Comparison of ENCODE assay signal across 8 cellular contexts in the genomic region with DNA sequence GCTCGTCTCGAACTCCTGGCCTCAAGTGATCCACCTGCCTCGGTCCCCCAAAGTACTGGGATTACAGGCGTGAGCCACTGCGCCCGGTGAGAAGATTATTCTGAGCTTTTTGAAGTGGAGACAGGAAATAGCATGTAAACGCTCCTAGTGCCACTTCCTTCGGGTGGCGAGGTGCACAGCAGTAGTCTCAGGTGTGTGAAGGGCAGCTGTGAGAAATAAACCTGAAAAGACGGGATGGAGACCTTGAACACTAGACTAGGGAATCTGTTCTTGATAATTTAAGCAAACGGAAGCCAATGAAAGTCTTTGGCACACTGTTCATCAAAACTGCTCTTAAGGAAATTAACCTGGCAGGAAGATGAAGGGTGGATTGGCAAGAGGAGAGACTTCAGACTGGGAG. TPM values are rescaled to one million over a fixed set of nuclear protein-coding genes. Genes with fewer than 3 reads are reported as not detected.
A peak's percentile ranks its signal among the peaks of the same experiment; 100 is the strongest.
DNase-seq lines count a peak whose midpoint lies in the region; ATAC-seq, FAIRE-seq and TF ChIP-seq lines count a peak whose summit lies in the region.

No MANE protein-coding gene starts in this region.

- DNase-seq in AG09309 (ENCODE audit: low read depth) (no peak), adipocyte (ENCODE audit: low read depth) (no peak), memory B cell (ENCODE audit: low spot score in 2 of 2) (no peak), urothelium cell line (ENCODE audit: low spot score) (peak; percentile 12), Karpas-422 (no peak), UCSD-AML1 (lab: John Stamatoyannopoulos, UW; ENCODE audit: unreplicated experiment) (no peak)

- no peak for FAIRE-seq in urothelium cell line (lab: Jason Lieb, UNC)

- peaks cover 1% of the 10 kb centered on the region for H3K36me3 Mint-ChIP-seq in memory B cell

- H3K4me2 ChIP-seq in Karpas-422 (ENCODE audit: low read depth, low read length, poor library complexity, severe bottlenecking) = no peak overlapping the region

- H3K9ac ChIP-seq in adipocyte (ENCODE audit: low read length) (peak overlapping the region; percentile 61), Karpas-422 (ENCODE audit: low read length) (no peak overlapping the region)

- H3K4me3 ChIP-seq in AG09309 (ENCODE audit: control insufficient read depth, low read depth, low read length) (peak overlapping the region; percentile 80), adipocyte (ENCODE audit: low read length) (peak overlapping the region; percentile 82), Karpas-422 (ENCODE audit: low read length) (no peak overlapping the region)

- H3K4me3 Mint-ChIP-seq in memory B cell = peak overlapping the region; percentile 94

- peak overlapping the region; percentile 39 for H3K27ac Mint-ChIP-seq in memory B cell

- H3K9me3 ChIP-seq in adipocyte (ENCODE audit: control insufficient read depth, low read length) (no peaks in the 10 kb centered on the region), Karpas-422 (ENCODE audit: low read length) (0 out of 2 replicates have a peak, but pooled peaks cover 3% of the 10 kb centered on the region)

- H3K27me3 ChIP-seq in adipocyte (replicated peaks; ENCODE audit: control insufficient read depth, insufficient read depth, low read length) (no peaks in the 10 kb centered on the region), Karpas-422 (ENCODE audit: low read length) (no peaks in the 10 kb centered on the region)

- no peak overlapping the region for H2AFZ ChIP-seq in Karpas-422 (ENCODE audit: low read length)

- H3K4me1 Mint-ChIP-seq in memory B cell = peaks cover 14% of the 10 kb centered on the region

- peaks cover 2% of the 10 kb centered on the region for H3K9me3 Mint-ChIP-seq in memory B cell

- no peaks in the 10 kb centered on the region for H3K9me2 ChIP-seq in Karpas-422 (replicated peaks; ENCODE audit: insufficient read depth, low read length)

- no peaks in the 10 kb centered on the region for H3K79me2 ChIP-seq in Karpas-422 (ENCODE audit: low read length)

- no peak for TF ChIP-seq CTCF in AG09309 (IDR thresholded peaks at IDR 0.05; ENCODE audit: control insufficient read depth, insufficient read depth, low read depth, low read length, missing control alignments)

- H3K27ac ChIP-seq in Karpas-422 (ENCODE audit: low read length) = no peak overlapping the region

- H3K4me1 ChIP-seq in adipocyte (ENCODE audit: control insufficient read depth, insufficient read depth, low read length) = peaks cover 17% of the 10 kb centered on the region
- H3K4me1 ChIP-seq in Karpas-422 (ENCODE audit: low read length) = 0 out of 2 replicates have a peak, but pooled peaks cover 3% of the 10 kb centered on the region

- H3K27me3 Mint-ChIP-seq in memory B cell = peaks cover 32% of the 10 kb centered on the region

- no peaks in the 10 kb centered on the region for H3K36me3 ChIP-seq in adipocyte (ENCODE audit: control insufficient read depth, insufficient read depth, low read length, severe bottlenecking)
- H3K36me3 ChIP-seq in Karpas-422 (ENCODE audit: insufficient read depth, low read length) = no peaks in the 10 kb centered on the region

- peak; percentile 19 for ATAC-seq in HG03571 (IDR thresholded peaks at IDR 0.05; ENCODE audit: unreplicated experiment)
- peak; percentile 10 for ATAC-seq in memory B cell (ENCODE audit: low read depth)
- no peak for ATAC-seq in GM21528 (IDR thresholded peaks at IDR 0.05; ENCODE audit: low FRiP score, unreplicated experiment)

- H4K20me1 ChIP-seq in Karpas-422 (ENCODE audit: insufficient read depth, low read depth, low read length) = no peaks in the 10 kb centered on the region

RNA-seq across cellular contexts. Expression of a gene that starts 0.4 kb away (rescaled TPM):
- total RNA-seq in Karpas-422 (2014; rRNA removed; shearing (Covaris generic); ENCODE audit: low replicate concordance) = not detected in 2 replicates

RNA-seq across cellular contexts. Expression of a gene that starts 39.6 kb away (rescaled TPM):
- not detected in 2 replicates for total RNA-seq in Karpas-422 (2014; rRNA removed; shearing (Covaris generic); ENCODE audit: low replicate concordance)

RNA-seq across cellular contexts. Expression of a gene that starts 40.8 kb away (rescaled TPM):
- 29.4 and 35.6 TPM in 2 replicates for total RNA-seq in Karpas-422 (2014; rRNA removed; shearing (Covaris generic); ENCODE audit: low replicate concordance)
